13 cellular contexts compared by ENCODE assay signal in genomic region chr7:23254051-23254681, GRCh38.
"Had no signal": no experiment of that assay in that cellular context is flagged by ENCODE, and none has a peak within 500 bp of the region (broad histone marks: within the 10 kb centered on the region; RNA-seq: fewer than 3 reads in every experiment).

No MANE protein-coding gene starts in this region.

- H3K9me3 ChIP-seq: adrenal gland, left lung, ovary, uterus had no signal

- H3K4me3 ChIP-seq: adrenal gland, body of pancreas, left lung, ovary, stomach, uterus had no signal

- DNase-seq: activated CD4-positive, CD25-positive, alpha-beta regulatory T cell; activated naive CD4-positive, alpha-beta T cell treated with anti-CD3 and anti-CD28 coated beads, Interleukin-2, amount 50 U/mL, for 16 hours; adrenal gland; body of pancreas; dermis blood vessel endothelial cell; foreskin fibroblast; islet precursor cell; left lung; nephron progenitor cell; ovary; stomach; uterus had no signal

- H3K27me3 ChIP-seq: adrenal gland, body of pancreas, ovary, uterus had no signal

- ATAC-seq: body of pancreas, esophagus mucosa, left lung had no signal

- H3K36me3 ChIP-seq: adrenal gland, ovary, uterus had no signal

- H3K4me1 ChIP-seq: adrenal gland, body of pancreas, left lung, stomach, uterus had no signal

- H3K27ac ChIP-seq: adrenal gland, body of pancreas, left lung, ovary, stomach, uterus had no signal
